ENCODE assay signal across 9 cellular contexts in the genomic region with DNA sequence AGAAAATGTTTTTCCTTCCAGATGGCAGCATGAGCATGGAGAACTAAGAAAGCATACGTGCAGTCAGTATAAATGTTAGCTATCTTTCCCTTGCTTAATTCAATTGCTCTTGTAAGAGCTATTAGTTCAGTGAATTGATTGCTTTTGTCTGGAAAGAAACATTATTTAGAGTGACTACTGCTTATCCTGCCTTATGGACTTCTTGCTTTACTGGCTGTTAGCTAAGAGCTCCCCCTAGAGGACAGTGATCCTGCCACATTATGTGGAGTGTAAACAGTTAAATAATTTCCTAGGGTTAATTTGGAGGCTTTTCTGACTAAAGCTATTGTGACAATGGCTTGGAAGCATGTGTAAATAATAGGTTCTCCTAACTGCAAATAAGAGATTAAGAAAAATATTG.
DNase-seq lines count a peak whose midpoint lies in the region; ATAC-seq, FAIRE-seq and TF ChIP-seq lines count a peak whose summit lies in the region.
"Had no signal": no experiment of that assay in that cellular context is flagged by ENCODE, and none has a peak within 500 bp of the region (broad histone marks: within the 10 kb centered on the region; RNA-seq: fewer than 3 reads in every experiment).

No MANE protein-coding gene starts in this region.

- no peaks in the 10 kb centered on the region for H3K9me2 ChIP-seq in HCT116 (ENCODE audit: insufficient read depth)

- FAIRE-seq in RCC 7860 (lab: Jason Lieb, UNC): peak; percentile 62

- no peak overlapping the region for H3K9ac ChIP-seq in HCT116 (ENCODE audit: low read length)

- no peaks in the 10 kb centered on the region for H3K4me1 Mint-ChIP-seq in Caco-2 (ENCODE audit: low read depth, unreplicated experiment)
- H3K4me1 Mint-ChIP-seq in activated CD4-positive, alpha-beta T cell treated with anti-CD3 and anti-CD28 coated beads, Interleukin-2, amount 10 ng/mL, durations not matched to agents 24 days and 14 days: no peaks in the 10 kb centered on the region

- no peak overlapping the region for H3K4me3 Mint-ChIP-seq in Caco-2 (ENCODE audit: unreplicated experiment)
- no peak overlapping the region for H3K4me3 Mint-ChIP-seq in activated CD4-positive, alpha-beta T cell treated with anti-CD3 and anti-CD28 coated beads, Interleukin-2, amount 10 ng/mL, durations not matched to agents 24 days and 14 days
- H3K4me3 Mint-ChIP-seq: dendritic cell treated with granulocyte-macrophage colony-stimulating factor and Interleukin-4, amounts not matched to agents 40 ng/mL and 50 ng/mL, for 4 days had no signal

- H3K4me1 ChIP-seq in Caco-2: no peaks in the 10 kb centered on the region
- H3K4me1 ChIP-seq in HCT116 (ENCODE audit: control insufficient read depth in 1 of 2, insufficient read depth in 2 of 2, low read length in 2 of 2): no peaks in the 10 kb centered on the region

- no peak overlapping the region for H2AFZ ChIP-seq in HCT116 (ENCODE audit: low read depth, low read length, poor library complexity, severe bottlenecking)

- H3K27ac Mint-ChIP-seq in Caco-2 (ENCODE audit: unreplicated experiment): no peak overlapping the region
- no peak overlapping the region for H3K27ac Mint-ChIP-seq in activated CD4-positive, alpha-beta T cell treated with anti-CD3 and anti-CD28 coated beads, Interleukin-2, amount 10 ng/mL, durations not matched to agents 24 days and 14 days
- H3K27ac Mint-ChIP-seq: dendritic cell treated with granulocyte-macrophage colony-stimulating factor and Interleukin-4, amounts not matched to agents 40 ng/mL and 50 ng/mL, for 4 days had no signal

- peak; percentile 22 to 27 for TF ChIP-seq CTCF in Caco-2 (IDR thresholded peaks at IDR 0.05; ENCODE audit: insufficient read depth in 1 of 2, low read depth in 1 of 2, low read length in 1 of 2, severe bottlenecking in 1 of 2, unreplicated experiment in 1 of 2)
- TF ChIP-seq CTCF in HCT116 (IDR thresholded peaks at IDR 0.05 in 2 of 3, conservative IDR thresholded peaks at IDR 0.05 in 1 of 3; ENCODE audit: borderline replicate concordance in 1 of 3, insufficient read depth in 1 of 3, low read depth in 2 of 3, low read length in 2 of 3): peak in 2 of 3 experiments; percentile 19 to 42; a peak in 2 of 6 replicates
- peak; percentile 69 for TF ChIP-seq CTCF in fibroblast of the aortic adventitia (IDR thresholded peaks at IDR 0.05; ENCODE audit: insufficient read depth, low read length)

- DNase-seq in Caco-2 (peak in 1 of 2 experiments; percentile 34), HCT116 (ENCODE audit: low read depth, low spot score) (no peak), RCC 7860 (ENCODE audit: low spot score) (peak; percentile 36), fibroblast of the aortic adventitia (ENCODE audit: low read depth) (peak; percentile 51)
- DNase-seq in activated CD4-positive, alpha-beta T cell treated with anti-CD3 and anti-CD28 coated beads, Interleukin-2, amount 10 ng/mL, durations not matched to agents 24 days and 14 days: no peak

- H3K9me3 ChIP-seq in Caco-2 (no peaks in the 10 kb centered on the region), HCT116 (ENCODE audit: control insufficient read depth in 1 of 2, insufficient read depth in 1 of 2, low read depth in 1 of 2, low read length in 2 of 2) (no peaks in the 10 kb centered on the region)

- RAD21 ChIA-PET in HCT116 (lab: Charles Lee; ENCODE audit: low non-redundant PET in 1 of 2, low total read pairs in 2 of 2, uncharacterized antibody in 2 of 2, unreplicated experiment in 2 of 2): no interaction called here

- POLR2A ChIA-PET in Caco-2 (lab: Charles Lee): no interaction called here
- POLR2A ChIA-PET in HCT116 (lab: Charles Lee): no interaction called here

- BruUV-seq in Caco-2 (replicated peaks; lab: Mats Ljungman, UMichigan) (no TSS peak), HCT116 (replicated peaks; lab: Mats Ljungman, UMichigan) (no TSS peak)

- ATAC-seq in HCT116: no peak
- ATAC-seq in HG03439 (IDR thresholded peaks at IDR 0.05; ENCODE audit: unreplicated experiment): no peak
- ATAC-seq in GM18907 (IDR thresholded peaks at IDR 0.05; ENCODE audit: unreplicated experiment): no peak
- no peak for ATAC-seq in HG03135 (IDR thresholded peaks at IDR 0.05; ENCODE audit: unreplicated experiment)

- no peaks in the 10 kb centered on the region for H3K36me3 ChIP-seq in Caco-2 (ENCODE audit: control insufficient read depth, insufficient read depth, low read length)
- H3K36me3 ChIP-seq in HCT116 (ENCODE audit: control insufficient read depth in 1 of 2, insufficient read depth in 2 of 2, low read length in 2 of 2): no peaks in the 10 kb centered on the region

- TF ChIP-seq RAD21 in HCT116 (IDR thresholded peaks at IDR 0.05; ENCODE audit: low read depth): no peak

- CTCF ChIA-PET in Caco-2 (lab: Charles Lee) (no interaction called here), HCT116 (lab: Charles Lee) (no interaction called here)

- no peaks in the 10 kb centered on the region for H3K36me3 Mint-ChIP-seq in Caco-2 (ENCODE audit: insufficient read depth, unreplicated experiment)
- H3K36me3 Mint-ChIP-seq in activated CD4-positive, alpha-beta T cell treated with anti-CD3 and anti-CD28 coated beads, Interleukin-2, amount 10 ng/mL, durations not matched to agents 24 days and 14 days (ENCODE audit: low read depth): no peaks in the 10 kb centered on the region

- no peaks in the 10 kb centered on the region for H4K20me1 ChIP-seq in HCT116 (ENCODE audit: insufficient read depth)

- H3K4me2 ChIP-seq in HCT116 (ENCODE audit: low read length): no peak overlapping the region

- no peak for TF ChIP-seq POLR2A in HCT116 (IDR thresholded peaks at IDR 0.05; ENCODE audit: borderline replicate concordance, extremely low read depth, insufficient read depth, insufficient read length)

- H3K27me3 ChIP-seq in Caco-2 (replicated peaks; ENCODE audit: control insufficient read depth, insufficient read depth, low read length) (no peaks in the 10 kb centered on the region), HCT116 (ENCODE audit: insufficient read depth, low read length) (no peaks in the 10 kb centered on the region)

- no peaks in the 10 kb centered on the region for H3K9me3 Mint-ChIP-seq in Caco-2 (ENCODE audit: unreplicated experiment)
- H3K9me3 Mint-ChIP-seq in activated CD4-positive, alpha-beta T cell treated with anti-CD3 and anti-CD28 coated beads, Interleukin-2, amount 10 ng/mL, durations not matched to agents 24 days and 14 days: no peaks in the 10 kb centered on the region
- H3K9me3 Mint-ChIP-seq: dendritic cell treated with granulocyte-macrophage colony-stimulating factor and Interleukin-4, amounts not matched to agents 40 ng/mL and 50 ng/mL, for 4 days had no signal

- no peaks in the 10 kb centered on the region for H3K27me3 Mint-ChIP-seq in Caco-2 (ENCODE audit: insufficient read depth, unreplicated experiment)
- H3K27me3 Mint-ChIP-seq in activated CD4-positive, alpha-beta T cell treated with anti-CD3 and anti-CD28 coated beads, Interleukin-2, amount 10 ng/mL, durations not matched to agents 24 days and 14 days: no peaks in the 10 kb centered on the region
- H3K27me3 Mint-ChIP-seq: dendritic cell treated with granulocyte-macrophage colony-stimulating factor and Interleukin-4, amounts not matched to agents 40 ng/mL and 50 ng/mL, for 4 days had no signal

- no peak overlapping the region for H3K4me3 ChIP-seq in Caco-2 (ENCODE audit: low read depth, low read length)
- no peak overlapping the region for H3K4me3 ChIP-seq in HCT116 (replicated peaks in 1 of 2; ENCODE audit: low read depth in 1 of 2, low read length in 2 of 2)
- no peak overlapping the region for H3K4me3 ChIP-seq in fibroblast of the aortic adventitia (ENCODE audit: low read depth, low read length)

- intact Hi-C loops in Caco-2 (cut with micrococcal nuclease; ENCODE audit: unreplicated experiment) (loop anchor here (1.0 to 10.0 kb wide), 2 partner anchors 112 to 245 kb away; no protein-coding TSS in a partner anchor), HCT116 (cut with micrococcal nuclease) (no loop called here)
- intact Hi-C loops in activated CD4-positive, alpha-beta T cell treated with anti-CD3 and anti-CD28 coated beads, Interleukin-2, amount 10 ng/mL, durations not matched to agents 24 days and 14 days (cut with micrococcal nuclease): no loop called here

- H3K79me2 ChIP-seq in HCT116 (ENCODE audit: insufficient read depth, low read length): no peaks in the 10 kb centered on the region

- H3K27ac ChIP-seq in HCT116 (ENCODE audit: low read depth, low read length): no peak overlapping the region

TF ChIP-seq in HCT116, 20 proteins besides CTCF, POLR2A, EP300 and RAD21 (continues in another document):
- TF ChIP-seq SP1 (IDR thresholded peaks at IDR 0.05; ENCODE audit: low read depth): no peak
- TF ChIP-seq CBX3 (IDR thresholded peaks at IDR 0.05; ENCODE audit: low read depth): no peak
- TF ChIP-seq, protein P1, sequence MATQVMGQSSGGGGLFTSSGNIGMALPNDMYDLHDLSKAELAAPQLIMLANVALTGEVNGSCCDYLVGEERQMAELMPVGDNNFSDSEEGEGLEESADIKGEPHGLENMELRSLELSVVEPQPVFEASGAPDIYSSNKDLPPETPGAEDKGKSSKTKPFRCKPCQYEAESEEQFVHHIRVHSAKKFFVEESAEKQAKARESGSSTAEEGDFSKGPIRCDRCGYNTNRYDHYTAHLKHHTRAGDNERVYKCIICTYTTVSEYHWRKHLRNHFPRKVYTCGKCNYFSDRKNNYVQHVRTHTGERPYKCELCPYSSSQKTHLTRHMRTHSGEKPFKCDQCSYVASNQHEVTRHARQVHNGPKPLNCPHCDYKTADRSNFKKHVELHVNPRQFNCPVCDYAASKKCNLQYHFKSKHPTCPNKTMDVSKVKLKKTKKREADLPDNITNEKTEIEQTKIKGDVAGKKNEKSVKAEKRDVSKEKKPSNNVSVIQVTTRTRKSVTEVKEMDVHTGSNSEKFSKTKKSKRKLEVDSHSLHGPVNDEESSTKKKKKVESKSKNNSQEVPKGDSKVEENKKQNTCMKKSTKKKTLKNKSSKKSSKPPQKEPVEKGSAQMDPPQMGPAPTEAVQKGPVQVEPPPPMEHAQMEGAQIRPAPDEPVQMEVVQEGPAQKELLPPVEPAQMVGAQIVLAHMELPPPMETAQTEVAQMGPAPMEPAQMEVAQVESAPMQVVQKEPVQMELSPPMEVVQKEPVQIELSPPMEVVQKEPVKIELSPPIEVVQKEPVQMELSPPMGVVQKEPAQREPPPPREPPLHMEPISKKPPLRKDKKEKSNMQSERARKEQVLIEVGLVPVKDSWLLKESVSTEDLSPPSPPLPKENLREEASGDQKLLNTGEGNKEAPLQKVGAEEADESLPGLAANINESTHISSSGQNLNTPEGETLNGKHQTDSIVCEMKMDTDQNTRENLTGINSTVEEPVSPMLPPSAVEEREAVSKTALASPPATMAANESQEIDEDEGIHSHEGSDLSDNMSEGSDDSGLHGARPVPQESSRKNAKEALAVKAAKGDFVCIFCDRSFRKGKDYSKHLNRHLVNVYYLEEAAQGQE (IDR thresholded peaks at IDR 0.05; ENCODE audit: low read depth): no peak
- TF ChIP-seq ZFX (IDR thresholded peaks at IDR 0.05): no peak
- no peak for TF ChIP-seq FOSL1 (IDR thresholded peaks at IDR 0.05; ENCODE audit: low read depth)
- no peak for TF ChIP-seq SRF (IDR thresholded peaks at IDR 0.05; ENCODE audit: low read depth)
- no peak for TF ChIP-seq EZH2phosphoT487 (IDR thresholded peaks at IDR 0.05; ENCODE audit: borderline replicate concordance)
- TF ChIP-seq EZH2 (IDR thresholded peaks at IDR 0.05): no peak
- no peak for TF ChIP-seq POLR2AphosphoS5 (IDR thresholded peaks at IDR 0.05; ENCODE audit: low read depth, low read length)

Comparison
In these comparisons a context has a peak if more than half of its experiments do, and no peak if none do; other contexts are left out.
1. DNase-seq: peak in RCC 7860 (single experiment) and fibroblast of the aortic adventitia (single experiment); none in HCT116 (single experiment) and activated CD4-positive, alpha-beta T cell treated with anti-CD3 and anti-CD28 coated beads, Interleukin-2, amount 10 ng/mL, durations not matched to agents 24 days and 14 days (single experiment).
2. Peak in every context shown above with its lines, with median percentiles within 50 percentile points of each other: CTCF ChIP-seq.